8 cellular contexts compared by ENCODE assay signal in genomic region chr3:30347679-30348216, GRCh38.
DNase-seq lines count a peak whose midpoint lies in the region; ATAC-seq, FAIRE-seq and TF ChIP-seq lines count a peak whose summit lies in the region.

No MANE protein-coding gene starts in this region.

- H3K27me3 Mint-ChIP-seq in GM23338 (ENCODE audit: insufficient read depth, low read depth, poor library complexity): no peaks in the 10 kb centered on the region

- H3K9me3 Mint-ChIP-seq in GM23338: no peaks in the 10 kb centered on the region; the same call in 2 of the 3 replicates

- no peak overlapping the region for H3K4me3 Mint-ChIP-seq in GM23338

- H3F3A ChIP-seq in GM23338 (replicated peaks; ENCODE audit: low read depth): no peaks in the 10 kb centered on the region

- no peaks in the 10 kb centered on the region for H3K9me3 ChIP-seq in right atrium auricular region

- H3K9me2 ChIP-seq in GM23338 (ENCODE audit: insufficient read depth): no peaks in the 10 kb centered on the region

- TF ChIP-seq CTCF in AG09309 (IDR thresholded peaks at IDR 0.05; ENCODE audit: control insufficient read depth, insufficient read depth, low read depth, low read length, missing control alignments) (no peak), GM23338 (conservative IDR thresholded peaks at IDR 0.05; ENCODE audit: low read depth in 2 of 2) (no peak), right atrium auricular region (IDR thresholded peaks at IDR 0.05) (no peak)

- H3K27ac Mint-ChIP-seq in GM23338: no peak overlapping the region

- H3K27me3 ChIP-seq in GM23338 (ENCODE audit: insufficient read depth) (no peaks in the 10 kb centered on the region), right atrium auricular region (no peaks in the 10 kb centered on the region)

- H3K79me2 ChIP-seq in GM23338 (replicated peaks; ENCODE audit: insufficient read depth): no peaks in the 10 kb centered on the region

- H3K4me2 ChIP-seq in GM23338: no peak overlapping the region

- no peaks in the 10 kb centered on the region for H4K20me1 ChIP-seq in GM23338 (replicated peaks; ENCODE audit: insufficient read depth)

- H3K36me3 ChIP-seq in GM23338 (ENCODE audit: insufficient read depth): no peaks in the 10 kb centered on the region
- no peaks in the 10 kb centered on the region for H3K36me3 ChIP-seq in right atrium auricular region

- ATAC-seq in GM21367 (IDR thresholded peaks at IDR 0.05; ENCODE audit: unreplicated experiment): peak; percentile 49
- ATAC-seq in GM23338: no peak

- H3K4me3 ChIP-seq in AG09309 (ENCODE audit: control insufficient read depth, low read depth, low read length): no peak overlapping the region
- H3K4me3 ChIP-seq in GM23338: no peak overlapping the region
- no peak overlapping the region for H3K4me3 ChIP-seq in right atrium auricular region

- FAIRE-seq in HTR-8/SVneo (lab: Jason Lieb, UNC): peak; percentile 66

- no peak overlapping the region for H2AFZ ChIP-seq in GM23338

- H3K27ac ChIP-seq in GM23338 (ENCODE audit: low read depth) (no peak overlapping the region), right atrium auricular region (no peak overlapping the region)

- H3K4me1 ChIP-seq in GM23338 (ENCODE audit: insufficient read depth) (0 out of 2 replicates have a peak, but pooled peaks cover 6% of the 10 kb centered on the region), right atrium auricular region (peaks cover 0 to 24% of the 10 kb centered on the region in 2 donors)

- H3K36me3 Mint-ChIP-seq in GM23338 (ENCODE audit: low read depth): no peaks in the 10 kb centered on the region

- DNase-seq in AG09309 (ENCODE audit: low read depth) (peak; percentile 69), HTR-8/SVneo (ENCODE audit: insufficient read length, low spot score) (peak; percentile 47), amniotic epithelial cell (ENCODE audit: low read depth) (peak; percentile 91), GM23338 (ENCODE audit: low spot score) (no peak), cerebellum (ENCODE audit: low spot score) (no peak), right atrium auricular region (ENCODE audit: low spot score) (no peak)
- DNase-seq in stimulated activated CD4-positive, alpha-beta T cell treated with anti-CD3 and anti-CD28 coated beads, Interleukin-15, amount 100 ng/mL, for 48 hours (ENCODE audit: low read depth in 2 of 2): peak; percentile 15 to 34

- peaks cover 20% of the 10 kb centered on the region; the same call in 2 of the 3 replicates for H3K4me1 Mint-ChIP-seq in GM23338

TF ChIP-seq in GM23338, 12 proteins besides CTCF, POLR2A, EP300 and RAD21:
- TF ChIP-seq ZNF462 (CRISPR knock-in tag; IDR thresholded peaks at IDR 0.05) (no peak), EZH2 (IDR thresholded peaks at IDR 0.05; ENCODE audit: low read depth, unreplicated experiment) (no peak), CREB1 (CRISPR knock-in tag; IDR thresholded peaks at IDR 0.05; ENCODE audit: low read depth) (no peak), ZNF114 (CRISPR knock-in tag; IDR thresholded peaks at IDR 0.05) (no peak), EZH2phosphoT487 (IDR thresholded peaks at IDR 0.05; ENCODE audit: unreplicated experiment) (no peak), ZNF331 (CRISPR knock-in tag; IDR thresholded peaks at IDR 0.05; ENCODE audit: low read depth) (no peak), NANOG (IDR thresholded peaks at IDR 0.05; ENCODE audit: borderline replicate concordance) (no peak), STAT1 (IDR thresholded peaks at IDR 0.05; ENCODE audit: unreplicated experiment) (no peak), POLR2AphosphoS5 (IDR thresholded peaks at IDR 0.05; ENCODE audit: low read depth) (no peak)
- TF ChIP-seq, protein P1, sequence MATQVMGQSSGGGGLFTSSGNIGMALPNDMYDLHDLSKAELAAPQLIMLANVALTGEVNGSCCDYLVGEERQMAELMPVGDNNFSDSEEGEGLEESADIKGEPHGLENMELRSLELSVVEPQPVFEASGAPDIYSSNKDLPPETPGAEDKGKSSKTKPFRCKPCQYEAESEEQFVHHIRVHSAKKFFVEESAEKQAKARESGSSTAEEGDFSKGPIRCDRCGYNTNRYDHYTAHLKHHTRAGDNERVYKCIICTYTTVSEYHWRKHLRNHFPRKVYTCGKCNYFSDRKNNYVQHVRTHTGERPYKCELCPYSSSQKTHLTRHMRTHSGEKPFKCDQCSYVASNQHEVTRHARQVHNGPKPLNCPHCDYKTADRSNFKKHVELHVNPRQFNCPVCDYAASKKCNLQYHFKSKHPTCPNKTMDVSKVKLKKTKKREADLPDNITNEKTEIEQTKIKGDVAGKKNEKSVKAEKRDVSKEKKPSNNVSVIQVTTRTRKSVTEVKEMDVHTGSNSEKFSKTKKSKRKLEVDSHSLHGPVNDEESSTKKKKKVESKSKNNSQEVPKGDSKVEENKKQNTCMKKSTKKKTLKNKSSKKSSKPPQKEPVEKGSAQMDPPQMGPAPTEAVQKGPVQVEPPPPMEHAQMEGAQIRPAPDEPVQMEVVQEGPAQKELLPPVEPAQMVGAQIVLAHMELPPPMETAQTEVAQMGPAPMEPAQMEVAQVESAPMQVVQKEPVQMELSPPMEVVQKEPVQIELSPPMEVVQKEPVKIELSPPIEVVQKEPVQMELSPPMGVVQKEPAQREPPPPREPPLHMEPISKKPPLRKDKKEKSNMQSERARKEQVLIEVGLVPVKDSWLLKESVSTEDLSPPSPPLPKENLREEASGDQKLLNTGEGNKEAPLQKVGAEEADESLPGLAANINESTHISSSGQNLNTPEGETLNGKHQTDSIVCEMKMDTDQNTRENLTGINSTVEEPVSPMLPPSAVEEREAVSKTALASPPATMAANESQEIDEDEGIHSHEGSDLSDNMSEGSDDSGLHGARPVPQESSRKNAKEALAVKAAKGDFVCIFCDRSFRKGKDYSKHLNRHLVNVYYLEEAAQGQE (IDR thresholded peaks at IDR 0.05; ENCODE audit: unreplicated experiment): no peak
- TF ChIP-seq, protein P2, sequence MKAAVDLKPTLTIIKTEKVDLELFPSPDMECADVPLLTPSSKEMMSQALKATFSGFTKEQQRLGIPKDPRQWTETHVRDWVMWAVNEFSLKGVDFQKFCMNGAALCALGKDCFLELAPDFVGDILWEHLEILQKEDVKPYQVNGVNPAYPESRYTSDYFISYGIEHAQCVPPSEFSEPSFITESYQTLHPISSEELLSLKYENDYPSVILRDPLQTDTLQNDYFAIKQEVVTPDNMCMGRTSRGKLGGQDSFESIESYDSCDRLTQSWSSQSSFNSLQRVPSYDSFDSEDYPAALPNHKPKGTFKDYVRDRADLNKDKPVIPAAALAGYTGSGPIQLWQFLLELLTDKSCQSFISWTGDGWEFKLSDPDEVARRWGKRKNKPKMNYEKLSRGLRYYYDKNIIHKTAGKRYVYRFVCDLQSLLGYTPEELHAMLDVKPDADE (IDR thresholded peaks at IDR 0.05): no peak
TF ChIP-seq in GM23338: peak in this region for 0.

Comparison
In these comparisons a context has a peak if more than half of its experiments do, and no peak if none do; other contexts are left out.
1. DNase-seq: peak in AG09309 (single experiment), HTR-8/SVneo (single experiment), amniotic epithelial cell (single experiment) and stimulated activated CD4-positive, alpha-beta T cell treated with anti-CD3 and anti-CD28 coated beads, Interleukin-15, amount 100 ng/mL, for 48 hours (2 of 2); none in GM23338 (single experiment), cerebellum (single experiment) and right atrium auricular region (single experiment).